8 cellular contexts compared by ENCODE assay signal in genomic region chr4:99947190-99947578, GRCh38. TPM values are rescaled to one million over a fixed set of nuclear protein-coding genes. Genes with fewer than 3 reads are reported as not detected.
DNase-seq lines count a peak whose midpoint lies in the region; ATAC-seq and TF ChIP-seq lines count a peak whose summit lies in the region.

No MANE protein-coding gene starts in this region.

- peaks cover 7% of the 10 kb centered on the region for H3K4me1 ChIP-seq in parathyroid adenoma

- BruUV-seq in Calu3 (replicated peaks; lab: Mats Ljungman, UMichigan) = no TSS peak

- peak overlapping the region; percentile 76 for H3K27ac Mint-ChIP-seq in Calu3 (ENCODE audit: unreplicated experiment)

- peak overlapping the region; percentile 95 for H2AFZ ChIP-seq in parathyroid adenoma

- H3K4me2 ChIP-seq in parathyroid adenoma (ENCODE audit: low read length) = peak overlapping the region; percentile 74

- no peaks in the 10 kb centered on the region for H3K27me3 ChIP-seq in parathyroid adenoma (ENCODE audit: control insufficient read depth, insufficient read depth, low read length)

- CTCF ChIA-PET in Calu3 (lab: Charles Lee) = no interaction called here
- CTCF ChIA-PET in HEK293T (lab: Yijun Ruan, JAX) = interaction anchor here (1.0 to 1.4 kb wide), 2 partner anchors 48 to 136 kb away, joined by 3 read pairs; no protein-coding TSS in a partner anchor

- no peaks in the 10 kb centered on the region for H3K9me3 ChIP-seq in parathyroid adenoma (ENCODE audit: control insufficient read depth, low read length)

- peak overlapping the region; percentile 83 for H3K4me3 ChIP-seq in epithelial cell of proximal tubule (ENCODE audit: low read depth, low read length)
- H3K4me3 ChIP-seq in parathyroid adenoma (ENCODE audit: low read depth, low read length) = peak overlapping the region; percentile 80

- no peaks in the 10 kb centered on the region for H3K9me3 Mint-ChIP-seq in Calu3 (ENCODE audit: low read depth, unreplicated experiment)

- TF ChIP-seq CTCF in Calu3 (IDR thresholded peaks at IDR 0.05; ENCODE audit: unreplicated experiment) = no peak
- TF ChIP-seq CTCF in epithelial cell of proximal tubule (conservative IDR thresholded peaks at IDR 0.05; ENCODE audit: low read depth, low read length) = no peak
- no peak for TF ChIP-seq CTCF in parathyroid adenoma (IDR thresholded peaks at IDR 0.05)

- peak overlapping the region; percentile 92 for H3K27ac ChIP-seq in parathyroid adenoma

- peaks cover 9% of the 10 kb centered on the region for H3K79me2 ChIP-seq in parathyroid adenoma

- H3K4me1 Mint-ChIP-seq in Calu3 (ENCODE audit: low read depth, unreplicated experiment) = peaks cover 6% of the 10 kb centered on the region

- no peaks in the 10 kb centered on the region for H3K36me3 ChIP-seq in parathyroid adenoma (ENCODE audit: control insufficient read depth, insufficient read depth, low read length)

- intact Hi-C loops in Calu3 (cut with micrococcal nuclease; ENCODE audit: unreplicated experiment) = loop anchor here (5.0 kb wide), 2 partner anchors 50 to 130 kb away; partner anchors contain the start of gene DAPP1

- H3K36me3 Mint-ChIP-seq in Calu3 (ENCODE audit: insufficient read depth, unreplicated experiment) = peaks cover 33% of the 10 kb centered on the region

- ATAC-seq in GM18502 (IDR thresholded peaks at IDR 0.05; ENCODE audit: poor library complexity, unreplicated experiment) = no peak
- no peak for ATAC-seq in HG03097 (IDR thresholded peaks at IDR 0.05; ENCODE audit: low FRiP score, unreplicated experiment)

- POLR2A ChIA-PET in HEK293T (lab: Yijun Ruan, JAX) = interaction anchor here (0.8 to 2.2 kb wide), 4 partner anchors 12 to 384 kb away, joined by 3 to 5 read pairs (median 5); partner anchors contain the start of genes LAMTOR3 and TRMT10A

- DNase-seq in Calu3 = no peak
- DNase-seq in epithelial cell of proximal tubule (ENCODE audit: low read depth) = no peak
- no peak for DNase-seq in COLO668 (lab: John Stamatoyannopoulos, UW; ENCODE audit: unreplicated experiment)
- DNase-seq in HEK293T (ENCODE audit: extremely low spot score) = no peak

- peak overlapping the region; percentile 94 for H3K4me3 Mint-ChIP-seq in Calu3 (ENCODE audit: low read depth, unreplicated experiment)

- no peaks in the 10 kb centered on the region for H3K27me3 Mint-ChIP-seq in Calu3 (ENCODE audit: unreplicated experiment)

- H3K9ac ChIP-seq in parathyroid adenoma = no peak overlapping the region

TF ChIP-seq in PFSK-1, 5 proteins besides CTCF, POLR2A, EP300 and RAD21:
- TF ChIP-seq SIN3A (IDR thresholded peaks at IDR 0.05; ENCODE audit: borderline replicate concordance, insufficient read depth, low read length) (no peak), POLR2AphosphoS5 (IDR thresholded peaks at IDR 0.05; ENCODE audit: low read depth, low read length) (peak; percentile 68)

TF ChIP-seq in HEK293T, 16 proteins besides CTCF, POLR2A, EP300 and RAD21:
- no peak for TF ChIP-seq CTBP1 (IDR thresholded peaks at IDR 0.05; ENCODE audit: borderline replicate concordance)
- no peak for TF ChIP-seq SUZ12 (IDR thresholded peaks at IDR 0.05)
- no peak; the same call in 1 of the 2 replicates for TF ChIP-seq L3MBTL2 (conservative IDR thresholded peaks at IDR 0.05)
- no peak for TF ChIP-seq FOXK2 (IDR thresholded peaks at IDR 0.05)
- TF ChIP-seq ELF4 (IDR thresholded peaks at IDR 0.05) = no peak
- no peak for TF ChIP-seq ZNF384 (IDR thresholded peaks at IDR 0.05)
- no peak for TF ChIP-seq HDGF (IDR thresholded peaks at IDR 0.05; ENCODE audit: borderline replicate concordance)
- TF ChIP-seq LEF1 (IDR thresholded peaks at IDR 0.05; ENCODE audit: borderline replicate concordance) = no peak

RNA-seq across cellular contexts. Expression of gene DNAJB14, which starts 0.8 kb away (rescaled TPM):
- total RNA-seq in Calu3 (2022) (33.0 and 35.4 TPM in 2 replicates), epithelial cell of proximal tubule (14.5 and 15.1 TPM in 2 replicates)
- polyA plus RNA-seq in PFSK-1 (2012; ENCODE audit: insufficient read length, low read depth) = 22.8 TPM

RNA-seq across cellular contexts. Expression of gene H2AZ1, which starts 2.9 kb away (rescaled TPM):
- total RNA-seq in Calu3 (2022) = 351 and 380 TPM in 2 replicates
- 466 TPM for polyA plus RNA-seq in PFSK-1 (2012; ENCODE audit: insufficient read length, low read depth)
- 703 and 1,257 TPM in 2 replicates for total RNA-seq in epithelial cell of proximal tubule

RNA-seq across cellular contexts. Expression of gene LAMTOR3, which starts 53.0 kb away (rescaled TPM):
- total RNA-seq in Calu3 (2022) (19.2 and 21.5 TPM in 2 replicates), epithelial cell of proximal tubule (22.2 and 37.0 TPM in 2 replicates)
- 9.9 TPM for polyA plus RNA-seq in PFSK-1 (2012; ENCODE audit: insufficient read length, low read depth)
